Comparison of ENCODE assay signal across 13 cellular contexts in the genomic region with DNA sequence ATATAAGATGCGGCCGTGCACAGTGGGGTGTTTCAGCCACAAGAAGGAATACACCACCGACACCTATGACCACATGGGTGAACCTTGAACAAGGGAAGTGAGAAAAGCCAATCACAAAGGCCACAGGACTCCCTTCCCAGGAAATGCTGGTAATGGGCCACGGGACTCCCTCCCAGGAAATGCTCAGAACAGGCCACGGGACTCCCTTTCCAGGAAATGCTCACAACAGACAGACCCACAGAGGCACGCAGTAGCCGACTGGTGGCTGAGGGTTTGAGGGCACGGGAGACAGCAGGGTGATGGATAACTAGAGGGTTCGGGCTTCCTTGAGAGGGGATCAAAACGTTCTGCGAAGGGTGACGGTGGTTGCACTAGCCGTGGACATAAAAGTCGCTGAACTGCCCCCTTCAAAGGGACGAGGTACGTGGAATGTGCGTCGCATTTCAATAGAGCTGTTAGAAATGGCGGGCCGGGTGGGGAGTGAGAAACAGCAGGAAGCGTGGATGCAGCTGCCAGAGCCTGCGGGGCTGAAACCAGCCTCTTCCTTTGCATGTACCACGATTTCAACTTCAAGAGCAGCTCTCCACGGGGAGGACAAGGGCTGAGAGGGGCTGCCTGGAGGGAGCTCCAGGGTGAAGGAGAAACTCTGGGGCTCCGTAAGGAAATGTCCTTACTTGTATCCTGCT.
DNase-seq lines count a peak whose midpoint lies in the region; ATAC-seq, FAIRE-seq and TF ChIP-seq lines count a peak whose summit lies in the region.
"Had no signal": no experiment of that assay in that cellular context is flagged by ENCODE, and none has a peak within 500 bp of the region (broad histone marks: within the 10 kb centered on the region; RNA-seq: fewer than 3 reads in every experiment).

No MANE protein-coding gene starts in this region.

- H3K9me3 ChIP-seq in right lobe of liver (no peaks in the 10 kb centered on the region), HepG2 (ENCODE audit: low read length) (no peaks in the 10 kb centered on the region), left lung (no peaks in the 10 kb centered on the region)

- H3K9ac ChIP-seq in HepG2 (ENCODE audit: insufficient read depth, low read depth, low read length) = no peak overlapping the region
- H3K9ac ChIP-seq: parathyroid adenoma had no signal

- H3K4me3 Mint-ChIP-seq in activated naive CD8-positive, alpha-beta T cell treated with anti-CD3 and anti-CD28 coated beads, Interleukin-2, amount 50 U/mL, for 24 hours = no peak overlapping the region

- TF ChIP-seq POLR2A in right lobe of liver (IDR thresholded peaks at IDR 0.05) (no peak), HepG2 (IDR thresholded peaks at IDR 0.05; ENCODE audit: insufficient read depth in 1 of 2, low read depth in 2 of 2, low read length in 2 of 2) (no peak)

- H3K36me3 ChIP-seq in right lobe of liver = no peaks in the 10 kb centered on the region
- H3K36me3 ChIP-seq in HepG2 (replicated peaks in 1 of 2; ENCODE audit: control insufficient read depth in 1 of 2, insufficient read depth in 2 of 2, low read length in 2 of 2) = no peaks in the 10 kb centered on the region; a peak in 1 of 5 replicates
- no peaks in the 10 kb centered on the region for H3K36me3 ChIP-seq in left lung

- no peaks in the 10 kb centered on the region for H3K27me3 ChIP-seq in right lobe of liver
- H3K27me3 ChIP-seq in HepG2 (ENCODE audit: control insufficient read depth in 1 of 2, insufficient read depth in 2 of 2, low read length in 2 of 2) = no peaks in the 10 kb centered on the region
- no peaks in the 10 kb centered on the region for H3K27me3 ChIP-seq in left lung

- no peak overlapping the region for H3K27ac ChIP-seq in right lobe of liver
- no peak overlapping the region for H3K27ac ChIP-seq in HepG2 (ENCODE audit: extremely low read length, insufficient read depth, low read length)
- no peak overlapping the region for H3K27ac ChIP-seq in left lung
- H3K27ac ChIP-seq: parathyroid adenoma had no signal

- H3K4me2 ChIP-seq in HepG2 (ENCODE audit: low read depth, low read length) = no peak overlapping the region

- H2AFZ ChIP-seq in HepG2 (ENCODE audit: low read length) = no peak overlapping the region
- H2AFZ ChIP-seq: parathyroid adenoma had no signal

- H3K4me3 ChIP-seq in right lobe of liver (no peak overlapping the region), HepG2 (replicated peaks in 1 of 3; ENCODE audit: insufficient read depth in 1 of 3, low read depth in 2 of 3, low read length in 3 of 3) (no peak overlapping the region), left lung (no peak overlapping the region)

- no peak for FAIRE-seq in HepG2 (lab: Jason Lieb, UNC)

- TF ChIP-seq CTCF in right lobe of liver (IDR thresholded peaks at IDR 0.05) (no peak), HepG2 (CRISPR knock-in tag; IDR thresholded peaks at IDR 0.05) (no peak), left lung (IDR thresholded peaks at IDR 0.05) (no peak)

- CTCF ChIA-PET in HepG2 (lab: Yijun Ruan, JAX; ENCODE audit: low intra/inter-chr PET ratio, low total read pairs) = no interaction called here

- no peaks in the 10 kb centered on the region for H4K20me1 ChIP-seq in HepG2 (ENCODE audit: insufficient read depth, low read length)

- no peaks in the 10 kb centered on the region for H3K9me3 Mint-ChIP-seq in activated naive CD8-positive, alpha-beta T cell treated with anti-CD3 and anti-CD28 coated beads, Interleukin-2, amount 50 U/mL, for 24 hours
- H3K9me3 Mint-ChIP-seq: activated T-helper 2 cell treated with anti-CD3 and anti-CD28 coated beads, Interferon-gamma antibody, Interleukin-2, Interleukin-4, amounts not matched to agents 10 μg/mL and 5 μg/mL and 100 μg/mL, durations not matched to agents 14 hours and 24 hours and 36 hours had no signal

- intact Hi-C loops in right lobe of liver (cut with DNase I) = no loop called here
- intact Hi-C loops in HepG2 (cut with micrococcal nuclease; ENCODE audit: unreplicated experiment) = no loop called here
- intact Hi-C loops in left lung (cut with DNase I) = no loop called here

- no peaks in the 10 kb centered on the region for H3K4me1 ChIP-seq in right lobe of liver
- no peaks in the 10 kb centered on the region for H3K4me1 ChIP-seq in HepG2 (ENCODE audit: insufficient read depth, low read length)
- H3K4me1 ChIP-seq in left lung = peaks cover 0 to 50% of the 10 kb centered on the region in 2 donors
- H3K4me1 ChIP-seq: parathyroid adenoma had no signal

- 79% methylated on average over 19 of the region's 25 CpGs for WGBS in right lobe of liver (ENCODE audit: insufficient coverage, low coverage, low lambda C conversion rate, missing lambda C conversion rate)
- 93% methylated on average over 23 of the region's 25 CpGs for WGBS in HepG2 (ENCODE audit: low lambda C conversion rate)

- ATAC-seq in right lobe of liver (no peak), HepG2 (no peak), left lung (no peak), GM18868 (IDR thresholded peaks at IDR 0.05; ENCODE audit: unreplicated experiment) (no peak), GM19351 (IDR thresholded peaks at IDR 0.05; ENCODE audit: unreplicated experiment) (no peak)
- ATAC-seq in activated naive CD8-positive, alpha-beta T cell treated with anti-CD3 and anti-CD28 coated beads, Interleukin-2, amount 50 U/mL, for 24 hours = no peak

- no TSS peak for BruUV-seq in HepG2 (replicated peaks; lab: Mats Ljungman, UMichigan)

- H3K27me3 Mint-ChIP-seq in activated naive CD8-positive, alpha-beta T cell treated with anti-CD3 and anti-CD28 coated beads, Interleukin-2, amount 50 U/mL, for 24 hours = no peaks in the 10 kb centered on the region

- peak overlapping the region; percentile 4 for H3K27ac Mint-ChIP-seq in activated naive CD8-positive, alpha-beta T cell treated with anti-CD3 and anti-CD28 coated beads, Interleukin-2, amount 50 U/mL, for 24 hours
- H3K27ac Mint-ChIP-seq: activated T-helper 2 cell treated with anti-CD3 and anti-CD28 coated beads, Interferon-gamma antibody, Interleukin-2, Interleukin-4, amounts not matched to agents 10 μg/mL and 5 μg/mL and 100 μg/mL, durations not matched to agents 14 hours and 24 hours and 36 hours had no signal

- TF ChIP-seq EP300 in HepG2 (IDR thresholded peaks at IDR 0.05; ENCODE audit: low read depth in 2 of 2, low read length in 2 of 2) (no peak), HepG2 (CRISPR knock-in tag; IDR thresholded peaks at IDR 0.05; ENCODE audit: borderline replicate concordance) (no peak)

- peak in 2 of 3 donors; percentile 3 to 16 for DNase-seq in right lobe of liver
- no peak for DNase-seq in HepG2 (ENCODE audit: low spot score)
- DNase-seq in activated naive CD8-positive, alpha-beta T cell treated with anti-CD3 and anti-CD28 coated beads, Interleukin-2, amount 50 U/mL, for 24 hours = no peak
- peak; percentile 35 to 48 for DNase-seq in left lung
- no peak for DNase-seq in SHP77 treated with DMSO at 0.1 percent for 48 hours (lab: John Stamatoyannopoulos, UW)
- DNase-seq in OCI-M1 (lab: John Stamatoyannopoulos, UW) = no peak
- DNase-seq: midbrain, NCI-H1930, NCI-H524 treated with DMSO at 0.1 percent for 48 hours had no signal

- H3K4me1 Mint-ChIP-seq in activated naive CD8-positive, alpha-beta T cell treated with anti-CD3 and anti-CD28 coated beads, Interleukin-2, amount 50 U/mL, for 24 hours = peaks cover 44% of the 10 kb centered on the region

- in situ Hi-C loops in HepG2 (cut with HindIII; ENCODE audit: extremely low pct_ligation_motif_present, low pct_unique_long_range_greater_than_20kb) = no loop called here

- POLR2A ChIA-PET in HepG2 (lab: Yijun Ruan, JAX) = no interaction called here

- H3K36me3 Mint-ChIP-seq in activated naive CD8-positive, alpha-beta T cell treated with anti-CD3 and anti-CD28 coated beads, Interleukin-2, amount 50 U/mL, for 24 hours (ENCODE audit: low read depth) = no peaks in the 10 kb centered on the region

- no peak for TF ChIP-seq RAD21 in HepG2 (CRISPR knock-in tag; IDR thresholded peaks at IDR 0.05)

- no peaks in the 10 kb centered on the region for H3K79me2 ChIP-seq in HepG2 (ENCODE audit: insufficient read depth, low read length)
- H3K79me2 ChIP-seq: parathyroid adenoma had no signal

TF ChIP-seq in HepG2, 621 proteins besides CTCF, POLR2A, EP300 and RAD21:
- TF ChIP-seq ZNF367 (CRISPR knock-in tag; IDR thresholded peaks at IDR 0.05; ENCODE audit: borderline replicate concordance) = no peak
- TF ChIP-seq NPAS2 (CRISPR knock-in tag; IDR thresholded peaks at IDR 0.05; ENCODE audit: borderline replicate concordance) = no peak
- no peak for TF ChIP-seq ZNF350 (CRISPR knock-in tag; IDR thresholded peaks at IDR 0.05; ENCODE audit: borderline replicate concordance, low read depth)
- no peak for TF ChIP-seq ZNF788 (CRISPR knock-in tag; IDR thresholded peaks at IDR 0.05; ENCODE audit: borderline replicate concordance)
- TF ChIP-seq SOX6 (IDR thresholded peaks at IDR 0.05) = no peak
- TF ChIP-seq SOX6 (CRISPR knock-in tag; IDR thresholded peaks at IDR 0.05) = no peak
- TF ChIP-seq THAP11 (CRISPR knock-in tag; IDR thresholded peaks at IDR 0.05) = no peak
- no peak for TF ChIP-seq ISX (CRISPR knock-in tag; conservative IDR thresholded peaks at IDR 0.05)
- TF ChIP-seq TSC22D2 (CRISPR knock-in tag; IDR thresholded peaks at IDR 0.05; ENCODE audit: borderline replicate concordance) = no peak

Comparison
In these comparisons a context has a peak if more than half of its experiments do, and no peak if none do; other contexts are left out.
1. DNase-seq: peak in right lobe of liver (2 of 3) and left lung (2 of 2); none in HepG2 (single experiment), activated naive CD8-positive, alpha-beta T cell treated with anti-CD3 and anti-CD28 coated beads, Interleukin-2, amount 50 U/mL, for 24 hours (single experiment), SHP77 treated with DMSO at 0.1 percent for 48 hours (single experiment) and OCI-M1 (single experiment).